ENCODE assay signal across 11 cellular contexts in genomic region chr7:131011437-131011752, GRCh38.
DNase-seq lines count a peak whose midpoint lies in the region; ATAC-seq and TF ChIP-seq lines count a peak whose summit lies in the region.
"Had no signal": no experiment of that assay in that cellular context is flagged by ENCODE, and none has a peak within 500 bp of the region (broad histone marks: within the 10 kb centered on the region; RNA-seq: fewer than 3 reads in every experiment).

No MANE protein-coding gene starts in this region.

- peak overlapping the region; percentile 96 for H3K27ac Mint-ChIP-seq in chondrocyte (ENCODE audit: unreplicated experiment)
- H3K27ac Mint-ChIP-seq: nephron progenitor cell had no signal

- H3K4me3 ChIP-seq in DOHH2 (ENCODE audit: low read length) (no peak overlapping the region), osteoblast (ENCODE audit: insufficient read depth, low read length) (no peak overlapping the region)

- H3K27ac ChIP-seq in DOHH2 (ENCODE audit: low read depth, low read length): no peak overlapping the region
- H3K27ac ChIP-seq in osteoblast (ENCODE audit: low read depth, low read length): peak overlapping the region; percentile 98

- H3K9me2 ChIP-seq in DOHH2 (replicated peaks; ENCODE audit: control insufficient read depth, low read length): no peaks in the 10 kb centered on the region

- no peak overlapping the region for H3K4me3 Mint-ChIP-seq in chondrocyte (ENCODE audit: unreplicated experiment)
- H3K4me3 Mint-ChIP-seq: nephron progenitor cell had no signal

- no peaks in the 10 kb centered on the region for H3K27me3 ChIP-seq in DOHH2 (ENCODE audit: control insufficient read depth, low read length)
- H3K27me3 ChIP-seq in osteoblast (ENCODE audit: insufficient read depth, low read length): no peaks in the 10 kb centered on the region
- H3K27me3 ChIP-seq: brain microvascular endothelial cell had no signal

- peaks cover 42% of the 10 kb centered on the region for H3F3A ChIP-seq in DOHH2 (ENCODE audit: control insufficient read depth, insufficient read depth)

- H3K4me1 Mint-ChIP-seq in chondrocyte (ENCODE audit: low read depth): peaks cover 89% of the 10 kb centered on the region

- DNase-seq in OCI-M1 (lab: John Stamatoyannopoulos, UW) (peak; percentile 27), chondrocyte (ENCODE audit: low spot score) (no peak), osteoblast (ENCODE audit: insufficient read length, low spot score, missing footprints) (no peak), LoVo (ENCODE audit: low spot score) (no peak), NCI-H2107 (lab: John Stamatoyannopoulos, UW) (no peak)
- DNase-seq: NCI-H1092, nephron progenitor cell had no signal

- no peak for ATAC-seq in HG02852 (IDR thresholded peaks at IDR 0.05; ENCODE audit: unreplicated experiment)
- ATAC-seq in GM21515 (IDR thresholded peaks at IDR 0.05; ENCODE audit: unreplicated experiment): no peak

- H3K36me3 ChIP-seq in DOHH2 (ENCODE audit: control insufficient read depth, low read length): peaks cover 15% of the 10 kb centered on the region; the same call in 1 of the 2 replicates
- H3K36me3 ChIP-seq in osteoblast (ENCODE audit: insufficient read depth, low read length): no peaks in the 10 kb centered on the region
- H3K36me3 ChIP-seq: brain microvascular endothelial cell had no signal

- H4K20me1 ChIP-seq in DOHH2 (ENCODE audit: control insufficient read depth, insufficient read depth, low read depth, low read length) (peaks cover 7% of the 10 kb centered on the region; the same call in 1 of the 2 replicates), osteoblast (ENCODE audit: insufficient read depth, low read length) (peaks cover 12% of the 10 kb centered on the region)

- no peak overlapping the region for H2AFZ ChIP-seq in osteoblast (ENCODE audit: low read length)

- TF ChIP-seq CTCF in DOHH2 (IDR thresholded peaks at IDR 0.05; ENCODE audit: low read depth, low read length, poor library complexity, severe bottlenecking): no peak
- TF ChIP-seq CTCF in chondrocyte (IDR thresholded peaks at IDR 0.05): no peak
- no peak for TF ChIP-seq CTCF in osteoblast (IDR thresholded peaks at IDR 0.05; ENCODE audit: extremely low read depth, low read depth, low read length)

- no peaks in the 10 kb centered on the region for H3K27me3 Mint-ChIP-seq in chondrocyte (ENCODE audit: low read depth)

- peaks cover 78% of the 10 kb centered on the region for H3K4me1 ChIP-seq in DOHH2 (ENCODE audit: control insufficient read depth, low read length)
- peaks cover 70% of the 10 kb centered on the region for H3K4me1 ChIP-seq in osteoblast (ENCODE audit: insufficient read depth, low read length)

- H3K79me2 ChIP-seq in DOHH2 (ENCODE audit: control insufficient read depth, low read length) (peaks cover 99% of the 10 kb centered on the region), osteoblast (ENCODE audit: insufficient read depth, low read length) (peaks cover 86% of the 10 kb centered on the region)

- H3K9me3 ChIP-seq in DOHH2 (ENCODE audit: control insufficient read depth, insufficient read depth, low read length) (no peaks in the 10 kb centered on the region), osteoblast (ENCODE audit: low read depth, low read length) (no peaks in the 10 kb centered on the region)

- H3K4me2 ChIP-seq in DOHH2 (ENCODE audit: low read length) (peak overlapping the region; percentile 86), osteoblast (ENCODE audit: insufficient read depth, low read length) (peak overlapping the region; percentile 10)

- no peaks in the 10 kb centered on the region for H3K36me3 Mint-ChIP-seq in chondrocyte (ENCODE audit: low read depth)

- H3K9me3 Mint-ChIP-seq in chondrocyte (ENCODE audit: low read depth): no peaks in the 10 kb centered on the region
- H3K9me3 Mint-ChIP-seq: nephron progenitor cell had no signal
